Comparison of ENCODE assay signal across 1 cellular context in genomic region chr21:9767592-9768375, GRCh38.
TF ChIP-seq lines count a peak whose summit lies in the region.

No MANE protein-coding gene starts in this region.

TF ChIP-seq in K562, 482 proteins besides CTCF, POLR2A, EP300 and RAD21 (continued from another document):
- TF ChIP-seq MGA (IDR thresholded peaks at IDR 0.05), result peak; percentile 17; the same call in 1 of the 2 replicates
- TF ChIP-seq FUS (optimal IDR thresholded peaks at IDR 0.05; ENCODE audit: low read depth, low read length), result no peak
- peak; percentile 12 for TF ChIP-seq CCNT2 (IDR thresholded peaks at IDR 0.05; ENCODE audit: borderline replicate concordance, extremely low read depth, insufficient read length, low read depth, low read length)
- TF ChIP-seq NR3C1 (CRISPR knock-in tag; IDR thresholded peaks at IDR 0.05), result no peak
- TF ChIP-seq POLR2B (IDR thresholded peaks at IDR 0.05; ENCODE audit: low read depth, partially characterized antibody), result no peak
- no peak for TF ChIP-seq NCOA2 (IDR thresholded peaks at IDR 0.05; ENCODE audit: partially characterized antibody in 2 of 2)
- no peak for TF ChIP-seq TCF7L2 (IDR thresholded peaks at IDR 0.05; ENCODE audit: low read depth, low read length)
- peak; percentile 44; the same call in 1 of the 2 replicates for TF ChIP-seq CXXC5 (CRISPR knock-in tag; IDR thresholded peaks at IDR 0.05)
- no peak for TF ChIP-seq JUND (IDR thresholded peaks at IDR 0.05; ENCODE audit: borderline replicate concordance, low read depth, low read length)
- TF ChIP-seq JUND (tag; IDR thresholded peaks at IDR 0.05; ENCODE audit: borderline replicate concordance, low read depth, low read length), result peak; percentile 34; the same call in 1 of the 3 replicates
- no peak for TF ChIP-seq GTF2E2 (tag; IDR thresholded peaks at IDR 0.05)
- no peak for TF ChIP-seq GATA2 (CRISPR knock-in tag; IDR thresholded peaks at IDR 0.05)
- TF ChIP-seq NR1H2 (CRISPR knock-in tag; IDR thresholded peaks at IDR 0.05), result no peak
- no peak for TF ChIP-seq ZNF384 (IDR thresholded peaks at IDR 0.05; ENCODE audit: low read depth, low read length)
- no peak for TF ChIP-seq ZNF212 (CRISPR knock-in tag; IDR thresholded peaks at IDR 0.05)
